8 cellular contexts compared by ENCODE assay signal in the genomic region with DNA sequence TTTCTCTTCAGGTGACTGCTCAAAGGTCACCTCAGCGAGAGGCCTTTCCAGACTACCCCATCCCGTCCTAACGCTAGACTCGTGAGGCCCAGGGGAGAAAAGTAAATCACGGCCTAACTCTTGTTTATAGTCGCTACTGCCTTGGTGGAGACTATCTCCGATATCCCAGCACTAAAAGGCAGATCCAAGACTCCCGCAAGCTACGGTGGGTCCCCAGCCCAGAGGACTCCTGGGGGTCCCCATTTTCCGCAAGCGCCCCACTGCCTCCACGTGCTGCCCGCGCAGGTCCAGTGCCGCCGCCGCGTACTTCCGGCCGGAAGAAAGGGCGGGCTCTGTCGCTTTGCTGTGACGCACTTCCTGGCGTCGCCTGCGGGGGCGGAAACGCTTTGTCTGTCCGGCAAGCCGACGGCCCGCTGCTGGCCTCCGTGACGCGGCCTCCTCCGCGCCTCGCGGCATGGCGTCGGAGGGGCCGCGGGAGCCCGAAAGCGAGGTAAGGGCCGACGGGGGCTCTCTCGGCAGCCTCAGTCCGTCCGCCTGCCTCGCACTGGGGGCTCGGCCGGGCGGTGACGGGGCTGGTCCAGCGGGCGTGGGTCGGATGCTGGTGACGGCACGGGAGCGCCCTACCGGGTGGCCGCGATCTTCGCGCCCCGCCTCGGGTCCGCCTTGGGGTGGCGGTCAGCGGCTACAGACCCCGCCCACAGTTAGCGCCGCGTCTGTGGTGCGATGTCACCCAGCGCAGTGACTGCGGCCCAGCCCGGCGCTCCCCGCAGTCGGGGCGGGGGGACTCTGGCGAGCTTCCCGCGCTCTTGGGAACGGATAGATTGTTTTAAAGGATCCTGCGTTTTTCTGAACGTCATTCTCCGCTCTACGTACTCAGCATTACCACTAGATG. TPM values are rescaled to one million over a fixed set of nuclear protein-coding genes. Genes with fewer than 3 reads are reported as not detected.
DNase-seq lines count a peak whose midpoint lies in the region; ATAC-seq and TF ChIP-seq lines count a peak whose summit lies in the region.

A gene with protein sequence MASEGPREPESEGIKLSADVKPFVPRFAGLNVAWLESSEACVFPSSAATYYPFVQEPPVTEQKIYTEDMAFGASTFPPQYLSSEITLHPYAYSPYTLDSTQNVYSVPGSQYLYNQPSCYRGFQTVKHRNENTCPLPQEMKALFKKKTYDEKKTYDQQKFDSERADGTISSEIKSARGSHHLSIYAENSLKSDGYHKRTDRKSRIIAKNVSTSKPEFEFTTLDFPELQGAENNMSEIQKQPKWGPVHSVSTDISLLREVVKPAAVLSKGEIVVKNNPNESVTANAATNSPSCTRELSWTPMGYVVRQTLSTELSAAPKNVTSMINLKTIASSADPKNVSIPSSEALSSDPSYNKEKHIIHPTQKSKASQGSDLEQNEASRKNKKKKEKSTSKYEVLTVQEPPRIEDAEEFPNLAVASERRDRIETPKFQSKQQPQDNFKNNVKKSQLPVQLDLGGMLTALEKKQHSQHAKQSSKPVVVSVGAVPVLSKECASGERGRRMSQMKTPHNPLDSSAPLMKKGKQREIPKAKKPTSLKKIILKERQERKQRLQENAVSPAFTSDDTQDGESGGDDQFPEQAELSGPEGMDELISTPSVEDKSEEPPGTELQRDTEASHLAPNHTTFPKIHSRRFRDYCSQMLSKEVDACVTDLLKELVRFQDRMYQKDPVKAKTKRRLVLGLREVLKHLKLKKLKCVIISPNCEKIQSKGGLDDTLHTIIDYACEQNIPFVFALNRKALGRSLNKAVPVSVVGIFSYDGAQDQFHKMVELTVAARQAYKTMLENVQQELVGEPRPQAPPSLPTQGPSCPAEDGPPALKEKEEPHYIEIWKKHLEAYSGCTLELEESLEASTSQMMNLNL (plus strand): TSS at position 378 of the 892 bp plus-strand sequence. CDS start 77 bp downstream, at position 455.

- H3K9ac ChIP-seq in liver (ENCODE audit: low read depth in 1 of 2, low read length in 2 of 2) = peak within 1 kb of the TSS; percentile 87 to 99

- peaks cover 55% of the 10 kb centered on the region for H3K4me1 ChIP-seq in CD4-positive, alpha-beta memory T cell (ENCODE audit: insufficient read depth, low read length)
- peaks cover 6 to 24% (median 18%) of the 10 kb centered on the region in 4 donors for H3K4me1 ChIP-seq in liver (ENCODE audit: control insufficient read depth in 4 of 4, insufficient read depth in 4 of 4, low read length in 3 of 4)

- H3K27ac Mint-ChIP-seq in CD4-positive, alpha-beta memory T cell = peak within 1 kb of the TSS; percentile 91 to 99 (median 98)

- H3K4me3 Mint-ChIP-seq in CD4-positive, alpha-beta memory T cell = peak within 1 kb of the TSS; percentile 83 to 94 (median 92)

- intact Hi-C loops in CD4-positive, alpha-beta memory T cell (cut with micrococcal nuclease) = loop anchor here (1.0 to 10.0 kb wide), 6 partner anchors 8 to 287 kb away; a partner anchor contains a TSS

- H3K36me3 ChIP-seq in CD4-positive, alpha-beta memory T cell (ENCODE audit: insufficient read depth, low read length) = peaks cover 3% of the 10 kb centered on the region
- H3K36me3 ChIP-seq in liver (ENCODE audit: control insufficient read depth in 4 of 4, insufficient read depth in 3 of 4, low read depth in 1 of 4, low read length in 3 of 4) = no peaks in the 10 kb centered on the region

- peak; percentile 80 for TF ChIP-seq CTCF in liver (IDR thresholded peaks at IDR 0.05; ENCODE audit: low read depth, low read length, missing input control)

- peak in 1 of 2 donors; percentile 78 for TF ChIP-seq RAD21 in liver (IDR thresholded peaks at IDR 0.05)

- H3K4me1 Mint-ChIP-seq in CD4-positive, alpha-beta memory T cell = peaks cover 38 to 69% (median 54%) of the 10 kb centered on the region in 4 donors

- H3K4me3 ChIP-seq in CD4-positive, alpha-beta memory T cell (ENCODE audit: low read length in 2 of 2) = peak within 1 kb of the TSS; percentile 67 to 76
- peak within 1 kb of the TSS; percentile 68 to 88 (median 86) for H3K4me3 ChIP-seq in liver (ENCODE audit: low read depth in 1 of 3, low read length in 3 of 3)

- peak; percentile 94 to 97 (median 94) for DNase-seq in CD4-positive, alpha-beta memory T cell
- DNase-seq in NCI-H82 (lab: John Stamatoyannopoulos, UW) = peak; percentile 97
- peak; percentile 94 to 95 for DNase-seq in activated CD4-positive, alpha-beta T cell treated with anti-CD3 and anti-CD28 coated beads, Interleukin-2, amount 50 U/mL, for 48 hours
- DNase-seq in dermis microvascular lymphatic vessel endothelial cell (ENCODE audit: low read depth in 2 of 2) = peak; percentile 94 to 98
- peak; percentile 95 for DNase-seq in stimulated activated CD4-positive, alpha-beta T cell treated with anti-CD3 and anti-CD28 coated beads, Interleukin-4, amount 100 ng/mL, for 24 hours

- ATAC-seq in GM19438 (IDR thresholded peaks at IDR 0.05; ENCODE audit: low read depth, unreplicated experiment) (peak; percentile 90), HG03575 (IDR thresholded peaks at IDR 0.05; ENCODE audit: extremely low read depth, insufficient number of reproducible peaks, low FRiP score, unreplicated experiment) (peak; percentile 39)

- POLR2A ChIA-PET in CD4-positive, alpha-beta memory T cell (lab: Charles Lee; ENCODE audit: partially characterized antibody) = interaction anchor here (0.6 to 1.6 kb wide), 11 partner anchors 8 to 378 kb away, joined by 3 to 14 read pairs (median 3); a partner anchor contains a TSS

- no peaks in the 10 kb centered on the region for H3K9me3 ChIP-seq in CD4-positive, alpha-beta memory T cell (ENCODE audit: control insufficient read depth in 1 of 2, low read length in 2 of 2)
- no peaks in the 10 kb centered on the region for H3K9me3 ChIP-seq in liver (ENCODE audit: control insufficient read depth in 4 of 4, low read length in 3 of 4)

- H3K27me3 Mint-ChIP-seq in CD4-positive, alpha-beta memory T cell = peaks cover 0 to under 1% of the 10 kb centered on the region in 2 donors

- CTCF ChIA-PET in CD4-positive, alpha-beta memory T cell (lab: Charles Lee; ENCODE audit: partially characterized antibody) = interaction anchor here (0.6 to 2.1 kb wide), 4 partner anchors 23 to 232 kb away, joined by 3 to 8 read pairs (median 4); no protein-coding TSS in a partner anchor

- peak within 1 kb of the TSS; percentile 100 for H3K27ac ChIP-seq in CD4-positive, alpha-beta memory T cell (ENCODE audit: low read depth, low read length)
- H3K27ac ChIP-seq in liver (ENCODE audit: low read depth in 1 of 2, low read length in 2 of 2) = peak within 1 kb of the TSS; percentile 97 to 100

- peaks cover 0 to 2% (median 0%) of the 10 kb centered on the region in 8 donors for H3K9me3 Mint-ChIP-seq in CD4-positive, alpha-beta memory T cell

- H3K27me3 ChIP-seq in CD4-positive, alpha-beta memory T cell (ENCODE audit: insufficient read depth, low read length) = no peaks in the 10 kb centered on the region
- H3K27me3 ChIP-seq in liver (ENCODE audit: control insufficient read depth in 4 of 4, insufficient read depth in 4 of 4, low read length in 3 of 4) = no peaks in the 10 kb centered on the region

- peaks cover 21 to 46% of the 10 kb centered on the region in 2 donors for H3K36me3 Mint-ChIP-seq in CD4-positive, alpha-beta memory T cell

- WGBS in liver = under 1% methylated on average over 91 of the region's 91 CpGs

TF ChIP-seq in liver, 16 proteins besides CTCF, POLR2A, EP300 and RAD21 (continues in another document):
- TF ChIP-seq SP1 (IDR thresholded peaks at IDR 0.05) (peak; percentile 64), NR2F2 (IDR thresholded peaks at IDR 0.05) (no peak), FOXA2 (IDR thresholded peaks at IDR 0.05) (no peak), YY1 (IDR thresholded peaks at IDR 0.05) (peak; percentile 64), HNF4G (IDR thresholded peaks at IDR 0.05) (no peak), HNF4A (conservative IDR thresholded peaks at IDR 0.05) (peak; percentile 25 to 35), JUND (IDR thresholded peaks at IDR 0.05) (no peak), RXRA (IDR thresholded peaks at IDR 0.05) (peak; percentile 50 to 61), TAF1 (conservative IDR thresholded peaks at IDR 0.05) (peak; percentile 3), FOXA1 (IDR thresholded peaks at IDR 0.05) (peak; percentile 69)
- TF ChIP-seq, protein P1, sequence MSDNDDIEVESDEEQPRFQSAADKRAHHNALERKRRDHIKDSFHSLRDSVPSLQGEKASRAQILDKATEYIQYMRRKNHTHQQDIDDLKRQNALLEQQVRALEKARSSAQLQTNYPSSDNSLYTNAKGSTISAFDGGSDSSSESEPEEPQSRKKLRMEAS (IDR thresholded peaks at IDR 0.05) = peak; percentile 98
- TF ChIP-seq, protein P2, sequence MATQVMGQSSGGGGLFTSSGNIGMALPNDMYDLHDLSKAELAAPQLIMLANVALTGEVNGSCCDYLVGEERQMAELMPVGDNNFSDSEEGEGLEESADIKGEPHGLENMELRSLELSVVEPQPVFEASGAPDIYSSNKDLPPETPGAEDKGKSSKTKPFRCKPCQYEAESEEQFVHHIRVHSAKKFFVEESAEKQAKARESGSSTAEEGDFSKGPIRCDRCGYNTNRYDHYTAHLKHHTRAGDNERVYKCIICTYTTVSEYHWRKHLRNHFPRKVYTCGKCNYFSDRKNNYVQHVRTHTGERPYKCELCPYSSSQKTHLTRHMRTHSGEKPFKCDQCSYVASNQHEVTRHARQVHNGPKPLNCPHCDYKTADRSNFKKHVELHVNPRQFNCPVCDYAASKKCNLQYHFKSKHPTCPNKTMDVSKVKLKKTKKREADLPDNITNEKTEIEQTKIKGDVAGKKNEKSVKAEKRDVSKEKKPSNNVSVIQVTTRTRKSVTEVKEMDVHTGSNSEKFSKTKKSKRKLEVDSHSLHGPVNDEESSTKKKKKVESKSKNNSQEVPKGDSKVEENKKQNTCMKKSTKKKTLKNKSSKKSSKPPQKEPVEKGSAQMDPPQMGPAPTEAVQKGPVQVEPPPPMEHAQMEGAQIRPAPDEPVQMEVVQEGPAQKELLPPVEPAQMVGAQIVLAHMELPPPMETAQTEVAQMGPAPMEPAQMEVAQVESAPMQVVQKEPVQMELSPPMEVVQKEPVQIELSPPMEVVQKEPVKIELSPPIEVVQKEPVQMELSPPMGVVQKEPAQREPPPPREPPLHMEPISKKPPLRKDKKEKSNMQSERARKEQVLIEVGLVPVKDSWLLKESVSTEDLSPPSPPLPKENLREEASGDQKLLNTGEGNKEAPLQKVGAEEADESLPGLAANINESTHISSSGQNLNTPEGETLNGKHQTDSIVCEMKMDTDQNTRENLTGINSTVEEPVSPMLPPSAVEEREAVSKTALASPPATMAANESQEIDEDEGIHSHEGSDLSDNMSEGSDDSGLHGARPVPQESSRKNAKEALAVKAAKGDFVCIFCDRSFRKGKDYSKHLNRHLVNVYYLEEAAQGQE (IDR thresholded peaks at IDR 0.05) = peak; percentile 75

RNA-seq across cellular contexts. Expression of the gene that starts here (rescaled TPM):
- total RNA-seq in CD4-positive, alpha-beta memory T cell = 100 to 1,000 TPM in 1 of 2 experiments, 10 to 100 TPM in 1; 96.5 to 112 TPM
- polyA plus RNA-seq in CD4-positive, alpha-beta memory T cell = 10 to 100 TPM; 12.5 to 23.3 TPM
- total RNA-seq in dermis microvascular lymphatic vessel endothelial cell (16.4 and 24.4 TPM in 2 replicates), liver (10 to 100 TPM; 26.0 to 37.7 TPM)
- polyA plus RNA-seq in liver = 10 to 100 TPM; 14.2 to 22.7 TPM

Comparison
In these comparisons a context has a peak if more than half of its experiments do, and no peak if none do; other contexts are left out.
1. Peak in every context shown above with its lines: DNase-seq, ATAC-seq, H3K4me3 ChIP-seq and H3K27ac ChIP-seq.